ENCODE assay signal across 8 cellular contexts in genomic region chr10:113520606-113521481, GRCh38. TPM values are rescaled to one million over a fixed set of nuclear protein-coding genes. Genes with fewer than 3 reads are reported as not detected.
A peak's percentile ranks its signal among the peaks of the same experiment; 100 is the strongest.
DNase-seq lines count a peak whose midpoint lies in the region; ATAC-seq and TF ChIP-seq lines count a peak whose summit lies in the region.

No MANE protein-coding gene starts in this region.

- H3K4me3 Mint-ChIP-seq in activated naive CD8-positive, alpha-beta T cell treated with anti-CD3 and anti-CD28 coated beads for 36 hours = no peak overlapping the region

- H3K27ac ChIP-seq in cardiac muscle cell (no peak overlapping the region), psoas muscle (no peak overlapping the region)

- no peaks in the 10 kb centered on the region for H3K36me3 Mint-ChIP-seq in activated naive CD8-positive, alpha-beta T cell treated with anti-CD3 and anti-CD28 coated beads for 36 hours

- no peaks in the 10 kb centered on the region for H3K4me1 Mint-ChIP-seq in activated naive CD8-positive, alpha-beta T cell treated with anti-CD3 and anti-CD28 coated beads for 36 hours

- 35 to 41% (median 38%) methylated on average over 8 of the region's 8 CpGs for WGBS in psoas muscle, 3 donors

- H3K9me3 ChIP-seq in cardiac muscle cell (ENCODE audit: low read depth) (no peaks in the 10 kb centered on the region), psoas muscle (no peaks in the 10 kb centered on the region)

- H3K4me3 ChIP-seq in AG09309 (ENCODE audit: control insufficient read depth, low read depth, low read length) (no peak overlapping the region), cardiac muscle cell (no peak overlapping the region), psoas muscle (no peak overlapping the region)

- no peak overlapping the region for H3K27ac Mint-ChIP-seq in activated naive CD8-positive, alpha-beta T cell treated with anti-CD3 and anti-CD28 coated beads for 36 hours

- ATAC-seq in HG03039 (IDR thresholded peaks at IDR 0.05; ENCODE audit: unreplicated experiment) (peak; percentile 68), psoas muscle (peak; percentile 85 to 98 (median 95)), HG03521 (IDR thresholded peaks at IDR 0.05; ENCODE audit: unreplicated experiment) (no peak)

- H3K4me1 ChIP-seq in cardiac muscle cell (ENCODE audit: low read depth) (no peaks in the 10 kb centered on the region), psoas muscle (peaks cover 8% of the 10 kb centered on the region)

- TF ChIP-seq CTCF in AG09309 (IDR thresholded peaks at IDR 0.05; ENCODE audit: control insufficient read depth, insufficient read depth, low read depth, low read length, missing control alignments) (peak; percentile 100), GM12872 (IDR thresholded peaks at IDR 0.05; ENCODE audit: insufficient read depth, low read depth, low read length) (peak; percentile 99), cardiac muscle cell (IDR thresholded peaks at IDR 0.05; ENCODE audit: low read depth, low read length) (peak; percentile 99), psoas muscle (IDR thresholded peaks at IDR 0.05) (peak; percentile 97)

- H3K9me3 Mint-ChIP-seq in activated naive CD8-positive, alpha-beta T cell treated with anti-CD3 and anti-CD28 coated beads for 36 hours = no peaks in the 10 kb centered on the region

- intact Hi-C loops in psoas muscle (cut with DNase I) = loop anchor here (2.0 to 5.0 kb wide), 3 partner anchors 41 to 134 kb away; no protein-coding TSS in a partner anchor

- peaks cover 9% of the 10 kb centered on the region for H3K27me3 Mint-ChIP-seq in activated naive CD8-positive, alpha-beta T cell treated with anti-CD3 and anti-CD28 coated beads for 36 hours

- H3K27me3 ChIP-seq in cardiac muscle cell = no peaks in the 10 kb centered on the region
- peaks cover 0 to 1% (median 0%) of the 10 kb centered on the region in 3 donors for H3K27me3 ChIP-seq in psoas muscle (ENCODE audit: insufficient read depth in 3 of 3, low read length in 2 of 3)

- peak; percentile 69 for DNase-seq in AG09309 (ENCODE audit: low read depth)
- peak; percentile 28 for DNase-seq in NCI-H345 treated with DMSO at 0.1 percent for 48 hours (lab: John Stamatoyannopoulos, UW; ENCODE audit: unreplicated experiment)
- peak; percentile 24 for DNase-seq in activated naive CD8-positive, alpha-beta T cell treated with anti-CD3 and anti-CD28 coated beads for 36 hours
- DNase-seq in cardiac muscle cell (ENCODE audit: low read depth in 1 of 2, low spot score in 1 of 2) = peak; percentile 75 to 83
- peak; percentile 51 to 75 for DNase-seq in psoas muscle

- H3K36me3 ChIP-seq in cardiac muscle cell (no peaks in the 10 kb centered on the region), psoas muscle (ENCODE audit: insufficient read depth in 1 of 2, low read depth in 1 of 2) (no peaks in the 10 kb centered on the region)

RNA-seq across cellular contexts. Expression of gene HABP2, which starts 32.0 kb away (rescaled TPM):
- total RNA-seq in activated naive CD8-positive, alpha-beta T cell treated with anti-CD3 and anti-CD28 coated beads for 36 hours = not detected
- total RNA-seq in cardiac muscle cell (not detected in 2 replicates), psoas muscle (under 1 TPM in 2 of 4 donors, not detected in 2; 0.15 to 0.16 TPM)
- polyA plus RNA-seq in cardiac muscle cell (0.06 TPM in 1 of 2 replicates, not detected in the other), psoas muscle (under 1 TPM; 0.01 to 0.13 (median 0.03) TPM)

Comparison
In these comparisons a context has a peak if more than half of its experiments do, and no peak if none do; other contexts are left out.
1. DNase-seq: peak in every context shown above with its lines; median percentile 79 in cardiac muscle cell; 69 in AG09309; 63 in psoas muscle; 28 in NCI-H345 treated with DMSO at 0.1 percent for 48 hours; 24 in activated naive CD8-positive, alpha-beta T cell treated with anti-CD3 and anti-CD28 coated beads for 36 hours.